15 cellular contexts compared by ENCODE assay signal in genomic region chr20:34042286-34042685, GRCh38. TPM values are rescaled to one million over a fixed set of nuclear protein-coding genes. Genes with fewer than 3 reads are reported as not detected.
A peak's percentile ranks its signal among the peaks of the same experiment; 100 is the strongest.
DNase-seq lines count a peak whose midpoint lies in the region; ATAC-seq and TF ChIP-seq lines count a peak whose summit lies in the region.
"Had no signal": no experiment of that assay in that cellular context is flagged by ENCODE, and none has a peak within 500 bp of the region (broad histone marks: within the 10 kb centered on the region; RNA-seq: fewer than 3 reads in every experiment).

No MANE protein-coding gene starts in this region.

- ATAC-seq in natural killer cell: peak; percentile 90 to 96 (median 93)
- no peak for ATAC-seq in aorta (ENCODE audit: low FRiP score)
- ATAC-seq in HG03354 (IDR thresholded peaks at IDR 0.05; ENCODE audit: poor library complexity, severe bottlenecking, unreplicated experiment): no peak
- ATAC-seq: activated CD8-positive, alpha-beta memory T cell treated with anti-CD3 and anti-CD28 coated beads, Interleukin-2, amount 10 ng/mL, durations not matched to agents 7 days and 5 days had no signal

- TF ChIP-seq CTCF in natural killer cell (IDR thresholded peaks at IDR 0.05): no peak

- peaks cover 8% of the 10 kb centered on the region for H3K36me3 Mint-ChIP-seq in activated T-helper 2 cell treated with anti-CD3 and anti-CD28 coated beads, Interferon-gamma antibody, Interleukin-2, Interleukin-4, amounts not matched to agents 10 μg/mL and 5 μg/mL and 100 μg/mL, durations not matched to agents 14 hours and 24 hours and 36 hours (ENCODE audit: low read depth)
- no peaks in the 10 kb centered on the region for H3K36me3 Mint-ChIP-seq in natural killer cell

- H3K4me3 ChIP-seq in aorta (ENCODE audit: low read length in 2 of 2): no peak overlapping the region

- DNase-seq in NCI-H345 (lab: John Stamatoyannopoulos, UW) (peak; percentile 21), NCI-H345 treated with DMSO at 0.1 percent for 48 hours (lab: John Stamatoyannopoulos, UW; ENCODE audit: unreplicated experiment) (no peak), NCI-H1105 treated with DMSO at 0.1 percent for 48 hours (lab: John Stamatoyannopoulos, UW) (peak; percentile 84), natural killer cell (peak; percentile 23), NCI-H526 treated with DMSO at 0.1 percent for 48 hours (lab: John Stamatoyannopoulos, UW) (no peak), aorta (no peak)
- no peak for DNase-seq in activated T-helper 2 cell treated with anti-CD3 and anti-CD28 coated beads, Interferon-gamma antibody, Interleukin-2, Interleukin-4, amounts not matched to agents 10 μg/mL and 5 μg/mL and 100 μg/mL, durations not matched to agents 14 hours and 24 hours and 36 hours (ENCODE audit: low spot score)
- DNase-seq: ACHN; activated CD8-positive, alpha-beta memory T cell treated with anti-CD3 and anti-CD28 coated beads, Interleukin-2, amount 10 ng/mL, durations not matched to agents 7 days and 5 days; Calu3; dermis blood vessel endothelial cell; MM.1S; trophoblast cell had no signal

- no peaks in the 10 kb centered on the region for H3K9me3 Mint-ChIP-seq in activated T-helper 2 cell treated with anti-CD3 and anti-CD28 coated beads, Interferon-gamma antibody, Interleukin-2, Interleukin-4, amounts not matched to agents 10 μg/mL and 5 μg/mL and 100 μg/mL, durations not matched to agents 14 hours and 24 hours and 36 hours
- H3K9me3 Mint-ChIP-seq in natural killer cell: no peaks in the 10 kb centered on the region

- H3K9me3 ChIP-seq in aorta (ENCODE audit: control insufficient read depth, low read length): no peaks in the 10 kb centered on the region

- H3K4me1 ChIP-seq in aorta (ENCODE audit: control insufficient read depth in 1 of 2, insufficient read depth in 2 of 2, low read length in 2 of 2): peaks cover 19 to 26% of the 10 kb centered on the region in 2 donors

- intact Hi-C loops in activated T-helper 2 cell treated with anti-CD3 and anti-CD28 coated beads, Interferon-gamma antibody, Interleukin-2, Interleukin-4, amounts not matched to agents 10 μg/mL and 5 μg/mL and 100 μg/mL, durations not matched to agents 14 hours and 24 hours and 36 hours (cut with micrococcal nuclease): no loop called here
- intact Hi-C loops in natural killer cell (cut with micrococcal nuclease): loop anchor here (10.0 kb wide), 1 partner anchor 47 kb away; the partner anchor contains the start of gene RALY
- intact Hi-C loops in aorta (cut with DNase I): loop anchor here in 1 of 2 donors (10.0 kb wide), 1 partner anchor 47 kb away; the partner anchor contains the start of gene RALY

- H3K27me3 ChIP-seq in aorta (ENCODE audit: control insufficient read depth in 1 of 2, insufficient read depth in 2 of 2, low read length in 1 of 2): no peaks in the 10 kb centered on the region

- H3K27ac Mint-ChIP-seq in activated T-helper 2 cell treated with anti-CD3 and anti-CD28 coated beads, Interferon-gamma antibody, Interleukin-2, Interleukin-4, amounts not matched to agents 10 μg/mL and 5 μg/mL and 100 μg/mL, durations not matched to agents 14 hours and 24 hours and 36 hours: peak overlapping the region; percentile 12
- H3K27ac Mint-ChIP-seq in natural killer cell: peak overlapping the region; percentile 74 to 76
- H3K27ac Mint-ChIP-seq: activated CD8-positive, alpha-beta memory T cell treated with anti-CD3 and anti-CD28 coated beads, Interleukin-2, amount 10 ng/mL, durations not matched to agents 7 days and 5 days had no signal

- H3K27ac ChIP-seq in aorta (ENCODE audit: low read depth in 1 of 2, low read length in 2 of 2): no peak overlapping the region
- H3K27ac ChIP-seq: parathyroid adenoma had no signal

- no peaks in the 10 kb centered on the region for H3K36me3 ChIP-seq in aorta (ENCODE audit: control insufficient read depth in 1 of 2, insufficient read depth in 2 of 2, low read length in 1 of 2)

- H3K4me1 Mint-ChIP-seq in activated T-helper 2 cell treated with anti-CD3 and anti-CD28 coated beads, Interferon-gamma antibody, Interleukin-2, Interleukin-4, amounts not matched to agents 10 μg/mL and 5 μg/mL and 100 μg/mL, durations not matched to agents 14 hours and 24 hours and 36 hours (ENCODE audit: low read depth): peaks cover 11% of the 10 kb centered on the region
- peaks cover 87 to 91% of the 10 kb centered on the region in 2 donors for H3K4me1 Mint-ChIP-seq in natural killer cell

- H3K27me3 Mint-ChIP-seq in activated T-helper 2 cell treated with anti-CD3 and anti-CD28 coated beads, Interferon-gamma antibody, Interleukin-2, Interleukin-4, amounts not matched to agents 10 μg/mL and 5 μg/mL and 100 μg/mL, durations not matched to agents 14 hours and 24 hours and 36 hours (ENCODE audit: low read depth): no peaks in the 10 kb centered on the region
- no peaks in the 10 kb centered on the region for H3K27me3 Mint-ChIP-seq in natural killer cell (ENCODE audit: low read depth in 2 of 2)
- H3K27me3 Mint-ChIP-seq: activated CD8-positive, alpha-beta memory T cell treated with anti-CD3 and anti-CD28 coated beads, Interleukin-2, amount 10 ng/mL, durations not matched to agents 7 days and 5 days had no signal

- WGBS in aorta, 2 donors: 86 to 87% methylated on average over 3 of the region's 3 CpGs

- H3K4me3 Mint-ChIP-seq in activated T-helper 2 cell treated with anti-CD3 and anti-CD28 coated beads, Interferon-gamma antibody, Interleukin-2, Interleukin-4, amounts not matched to agents 10 μg/mL and 5 μg/mL and 100 μg/mL, durations not matched to agents 14 hours and 24 hours and 36 hours (ENCODE audit: low read depth): no peak overlapping the region
- peak overlapping the region; percentile 55 for H3K4me3 Mint-ChIP-seq in natural killer cell
- H3K4me3 Mint-ChIP-seq: activated CD8-positive, alpha-beta memory T cell treated with anti-CD3 and anti-CD28 coated beads, Interleukin-2, amount 10 ng/mL, durations not matched to agents 7 days and 5 days had no signal

RNA-seq across cellular contexts. Expression of gene RALY, which starts 48.6 kb away (rescaled TPM):
- 149 and 153 TPM in 2 replicates for total RNA-seq in activated T-helper 2 cell treated with anti-CD3 and anti-CD28 coated beads, Interferon-gamma antibody, Interleukin-2, Interleukin-4, amounts not matched to agents 10 μg/mL and 5 μg/mL and 100 μg/mL, durations not matched to agents 14 hours and 24 hours and 36 hours
- total RNA-seq in natural killer cell (100 to 1,000 TPM; 194 to 204 (median 198) TPM), aorta (100 to 1,000 TPM; 114 to 134 TPM)
- polyA plus RNA-seq in aorta: 100 to 1,000 TPM; 120 to 148 TPM

Comparison
In these comparisons a context has a peak if more than half of its experiments do, and no peak if none do; other contexts are left out.
1. DNase-seq: peak in NCI-H345 (single experiment), NCI-H1105 treated with DMSO at 0.1 percent for 48 hours (single experiment) and natural killer cell (single experiment); none in NCI-H345 treated with DMSO at 0.1 percent for 48 hours (single experiment), activated T-helper 2 cell treated with anti-CD3 and anti-CD28 coated beads, Interferon-gamma antibody, Interleukin-2, Interleukin-4, amounts not matched to agents 10 μg/mL and 5 μg/mL and 100 μg/mL, durations not matched to agents 14 hours and 24 hours and 36 hours (single experiment), NCI-H526 treated with DMSO at 0.1 percent for 48 hours (single experiment) and aorta (0 of 2).
2. ATAC-seq: peak in natural killer cell (3 of 3); none in aorta (single experiment) and HG03354 (single experiment).